Comparison of ENCODE assay signal across 11 cellular contexts in genomic region chr3:101852315-101852714, GRCh38. TPM values are rescaled to one million over a fixed set of nuclear protein-coding genes. Genes with fewer than 3 reads are reported as not detected.
DNase-seq lines count a peak whose midpoint lies in the region; ATAC-seq, FAIRE-seq and TF ChIP-seq lines count a peak whose summit lies in the region.
"Had no signal": no experiment of that assay in that cellular context is flagged by ENCODE, and none has a peak within 500 bp of the region (broad histone marks: within the 10 kb centered on the region; RNA-seq: fewer than 3 reads in every experiment).

No MANE protein-coding gene starts in this region.

- no peaks in the 10 kb centered on the region for H3K9me3 ChIP-seq in CD4-positive, alpha-beta memory T cell (ENCODE audit: control insufficient read depth in 1 of 2, low read length in 2 of 2)
- H3K9me3 ChIP-seq in PC-9 (ENCODE audit: insufficient read depth, low read depth), result no peaks in the 10 kb centered on the region
- H3K9me3 ChIP-seq in endothelial cell of umbilical vein (replicated peaks; ENCODE audit: control insufficient read depth, insufficient read depth, low read length), result no peaks in the 10 kb centered on the region

- dilution Hi-C loops in endothelial cell of umbilical vein (cut with MboI; ENCODE audit: extremely low pct_ligation_motif_present, low sequenced_read_pairs), result loop anchor here (25.0 kb wide), 1 partner anchor 310 kb away; no protein-coding TSS in a partner anchor

- H3K27ac ChIP-seq in CD4-positive, alpha-beta memory T cell (ENCODE audit: low read depth, low read length), result peak overlapping the region; percentile 99
- H3K27ac ChIP-seq in PC-9, result no peak overlapping the region
- no peak overlapping the region for H3K27ac ChIP-seq in endothelial cell of umbilical vein (ENCODE audit: insufficient read depth, low read depth, low read length)

- H2AFZ ChIP-seq in PC-9, result no peak overlapping the region
- no peak overlapping the region for H2AFZ ChIP-seq in endothelial cell of umbilical vein (ENCODE audit: low read depth, low read length)

- TF ChIP-seq CTCF in PC-9 (conservative IDR thresholded peaks at IDR 0.05) (no peak), endothelial cell of umbilical vein (IDR thresholded peaks at IDR 0.05; ENCODE audit: extremely low read depth in 1 of 2, insufficient read depth in 1 of 2, low read depth in 1 of 2, low read length in 2 of 2) (no peak), progenitor cell of endocrine pancreas (IDR thresholded peaks at IDR 0.05; ENCODE audit: unreplicated experiment) (no peak)

- peaks cover 34 to 77% (median 52%) of the 10 kb centered on the region in 4 donors for H3K4me1 Mint-ChIP-seq in CD4-positive, alpha-beta memory T cell
- peaks cover 45% of the 10 kb centered on the region for H3K4me1 Mint-ChIP-seq in progenitor cell of endocrine pancreas (ENCODE audit: low read depth)

- peak overlapping the region; percentile 97 to 100 (median 99) for H3K27ac Mint-ChIP-seq in CD4-positive, alpha-beta memory T cell
- H3K27ac Mint-ChIP-seq in progenitor cell of endocrine pancreas, result no peak overlapping the region

- ATAC-seq in GM18868 (IDR thresholded peaks at IDR 0.05; ENCODE audit: unreplicated experiment) (no peak), HG03135 (IDR thresholded peaks at IDR 0.05; ENCODE audit: unreplicated experiment) (no peak)
- ATAC-seq: HCT116 had no signal

- peaks cover 14% of the 10 kb centered on the region for H3F3A ChIP-seq in PC-9 (ENCODE audit: insufficient read depth, low read depth)

- H3K4me3 Mint-ChIP-seq in CD4-positive, alpha-beta memory T cell, result peak overlapping the region; percentile 93 to 100 (median 98)
- peak overlapping the region; percentile 96 for H3K4me3 Mint-ChIP-seq in progenitor cell of endocrine pancreas (ENCODE audit: low read depth)

- peaks cover 51 to 73% of the 10 kb centered on the region in 2 donors for H3K36me3 Mint-ChIP-seq in CD4-positive, alpha-beta memory T cell
- peaks cover 45% of the 10 kb centered on the region for H3K36me3 Mint-ChIP-seq in progenitor cell of endocrine pancreas (ENCODE audit: insufficient read depth)

- H4K20me1 ChIP-seq in PC-9 (ENCODE audit: insufficient read depth), result peaks cover 10% of the 10 kb centered on the region; the same call in 1 of the 2 replicates
- no peaks in the 10 kb centered on the region for H4K20me1 ChIP-seq in endothelial cell of umbilical vein (replicated peaks; ENCODE audit: control insufficient read depth, extremely low read depth, insufficient read depth, low read length)

- DNase-seq in CD4-positive, alpha-beta memory T cell, result no peak
- no peak for DNase-seq in PC-9
- no peak for DNase-seq in endothelial cell of umbilical vein (ENCODE audit: low read depth, low spot score)
- no peak for DNase-seq in progenitor cell of endocrine pancreas (ENCODE audit: low spot score, unreplicated experiment)
- DNase-seq in A172 (ENCODE audit: low spot score), result no peak
- DNase-seq in NCI-H1436 treated with DMSO at 0.1 percent for 48 hours (lab: John Stamatoyannopoulos, UW), result no peak
- DNase-seq: KG1; stimulated activated CD4-positive, alpha-beta T cell treated with anti-CD3 and anti-CD28 coated beads, Interleukin-2, amount 100 ng/mL, for 48 hours had no signal

- no peak for TF ChIP-seq POLR2A in endothelial cell of umbilical vein (IDR thresholded peaks at IDR 0.05; ENCODE audit: low read depth, low read length)

- peaks cover 0 to 4% (median 0%) of the 10 kb centered on the region in 8 donors for H3K9me3 Mint-ChIP-seq in CD4-positive, alpha-beta memory T cell
- H3K9me3 Mint-ChIP-seq in progenitor cell of endocrine pancreas (ENCODE audit: low read depth), result no peaks in the 10 kb centered on the region

- no peak for FAIRE-seq in endothelial cell of umbilical vein (lab: Jason Lieb, UNC)

- H3K4me2 ChIP-seq in PC-9 (peak overlapping the region; percentile 89; the same call in 1 of the 2 replicates), endothelial cell of umbilical vein (ENCODE audit: insufficient read depth, low read length) (peak overlapping the region; percentile 96)

- POLR2A ChIA-PET in CD4-positive, alpha-beta memory T cell (lab: Charles Lee; ENCODE audit: partially characterized antibody), result interaction anchor here (1.0 to 8.2 kb wide), 5 partner anchors 12 to 127 kb away, joined by 3 to 213 read pairs (median 5); partner anchors contain the start of gene CEP97
- POLR2A ChIA-PET in PC-9 (lab: Charles Lee; ENCODE audit: unreplicated experiment) (interaction anchor here (0.6 kb wide), 1 partner anchor 73 kb away, joined by 3 read pairs; no protein-coding TSS in a partner anchor), endothelial cell of umbilical vein (lab: Charles Lee) (interaction anchor here (1.1 to 2.0 kb wide), 3 partner anchors 15 to 373 kb away, joined by 3 to 7 read pairs (median 5); no protein-coding TSS in a partner anchor)

- CTCF ChIA-PET in CD4-positive, alpha-beta memory T cell (lab: Charles Lee; ENCODE audit: partially characterized antibody), result interaction anchor here (1.4 to 2.6 kb wide), 4 partner anchors 22 to 377 kb away, joined by 6 to 10 read pairs (median 8); no protein-coding TSS in a partner anchor
- CTCF ChIA-PET in PC-9 (lab: Charles Lee), result interaction anchor here (1.2 kb wide), 1 partner anchor 373 kb away, joined by 4 read pairs; no protein-coding TSS in a partner anchor
- CTCF ChIA-PET in endothelial cell of umbilical vein (lab: Charles Lee), result interaction anchor here (1.2 to 1.8 kb wide), 2 partner anchors 25 to 684 kb away, joined by 3 to 5 read pairs; no protein-coding TSS in a partner anchor

- H3K9me2 ChIP-seq in PC-9 (ENCODE audit: insufficient read depth), result peaks cover 4% of the 10 kb centered on the region; the same call in 1 of the 2 replicates

- no peaks in the 10 kb centered on the region for H3K27me3 Mint-ChIP-seq in CD4-positive, alpha-beta memory T cell
- H3K27me3 Mint-ChIP-seq in progenitor cell of endocrine pancreas, result no peaks in the 10 kb centered on the region

- H3K27me3 ChIP-seq in CD4-positive, alpha-beta memory T cell (ENCODE audit: insufficient read depth, low read length), result no peaks in the 10 kb centered on the region
- no peaks in the 10 kb centered on the region for H3K27me3 ChIP-seq in PC-9 (ENCODE audit: insufficient read depth, low read depth)
- H3K27me3 ChIP-seq in endothelial cell of umbilical vein (ENCODE audit: control insufficient read depth in 2 of 2, insufficient read depth in 2 of 2, low read length in 2 of 2), result no peaks in the 10 kb centered on the region

- H3K9ac ChIP-seq in endothelial cell of umbilical vein (replicated peaks; ENCODE audit: extremely low read depth, insufficient read depth, low read length), result no peak overlapping the region

- H3K4me1 ChIP-seq in CD4-positive, alpha-beta memory T cell (ENCODE audit: insufficient read depth, low read length), result peaks cover 50% of the 10 kb centered on the region
- peaks cover 24% of the 10 kb centered on the region for H3K4me1 ChIP-seq in PC-9 (replicated peaks; ENCODE audit: insufficient read depth)
- peaks cover 17% of the 10 kb centered on the region for H3K4me1 ChIP-seq in endothelial cell of umbilical vein (ENCODE audit: control insufficient read depth, extremely low read depth, insufficient read depth, low read length)

- no TSS peak for BruUV-seq in PC-9 (replicated peaks; lab: Mats Ljungman, UMichigan)
- no TSS peak for BruUV-seq in endothelial cell of umbilical vein (replicated peaks; lab: Mats Ljungman, UMichigan)

- intact Hi-C loops in CD4-positive, alpha-beta memory T cell (cut with micrococcal nuclease), result loop anchor here (5.0 kb wide), 1 partner anchor 205 kb away; no protein-coding TSS in a partner anchor
- intact Hi-C loops in PC-9 (cut with micrococcal nuclease; ENCODE audit: unreplicated experiment) (loop anchor here (5.0 kb wide), 1 partner anchor 225 kb away; no protein-coding TSS in a partner anchor), endothelial cell of umbilical vein (cut with micrococcal nuclease) (loop anchor here (5.0 kb wide), 2 partner anchors 155 to 240 kb away; no protein-coding TSS in a partner anchor)

- H3K36me3 ChIP-seq in CD4-positive, alpha-beta memory T cell (ENCODE audit: insufficient read depth, low read length), result peaks cover 54% of the 10 kb centered on the region
- H3K36me3 ChIP-seq in PC-9 (ENCODE audit: low read depth), result peaks cover 61% of the 10 kb centered on the region
- H3K36me3 ChIP-seq in endothelial cell of umbilical vein (ENCODE audit: control insufficient read depth in 2 of 2, extremely low read depth in 1 of 2, insufficient read depth in 2 of 2, low read length in 2 of 2), result peaks cover 29 to 37% of the 10 kb centered on the region in 2 experiments

- H3K9me1 ChIP-seq in endothelial cell of umbilical vein (replicated peaks; ENCODE audit: control insufficient read depth, extremely low read depth, insufficient read depth, low read length), result no peaks in the 10 kb centered on the region

- H3K4me3 ChIP-seq in CD4-positive, alpha-beta memory T cell (ENCODE audit: low read length in 2 of 2), result no peak overlapping the region
- peak overlapping the region; percentile 88; the same call in 1 of the 2 replicates for H3K4me3 ChIP-seq in PC-9
- peak overlapping the region in 1 of 3 experiments; percentile 99 for H3K4me3 ChIP-seq in endothelial cell of umbilical vein (replicated peaks in 1 of 3; ENCODE audit: insufficient read depth in 1 of 3, low read depth in 1 of 3, low read length in 3 of 3)

- peaks cover 34% of the 10 kb centered on the region for H3K79me2 ChIP-seq in PC-9 (ENCODE audit: low read depth)
- peaks cover 60% of the 10 kb centered on the region for H3K79me2 ChIP-seq in endothelial cell of umbilical vein (ENCODE audit: control insufficient read depth, insufficient read depth, low read length)

TF ChIP-seq in endothelial cell of umbilical vein, 7 proteins besides CTCF, POLR2A, EP300 and RAD21 (continues in another document):
- TF ChIP-seq JUN (IDR thresholded peaks at IDR 0.05; ENCODE audit: borderline replicate concordance, insufficient read depth, insufficient read length, low read depth) (no peak), GATA2 (IDR thresholded peaks at IDR 0.05; ENCODE audit: insufficient read depth, insufficient read length, low read depth, low read length) (no peak), POLR2AphosphoS5 (IDR thresholded peaks at IDR 0.05; ENCODE audit: insufficient read depth, low read depth, low read length) (no peak)

RNA-seq across cellular contexts. Expression of gene NFKBIZ, which starts 3.0 kb away (rescaled TPM):
- 10 to 100 TPM; 75.9 to 79.5 TPM for total RNA-seq in CD4-positive, alpha-beta memory T cell
- 10 to 100 TPM in 1 of 2 donors, 1 to 10 TPM in 1; 7.3 to 13.2 TPM for polyA plus RNA-seq in CD4-positive, alpha-beta memory T cell
- total RNA-seq in PC-9 (2021) (44.9 and 57.7 TPM in 2 replicates), endothelial cell of umbilical vein (27.4 and 28.9 TPM in 2 replicates), progenitor cell of endocrine pancreas (13.3 and 13.5 TPM in 2 replicates)
- polyA plus RNA-seq in endothelial cell of umbilical vein, result 16.7 and 17.5 TPM in 2 replicates
- 10.3 and 20.3 TPM in 2 replicates for polyA plus RNA-seq in endothelial cell of umbilical vein (2011; cell fraction: cytosol; rRNA removed)
- polyA plus RNA-seq in endothelial cell of umbilical vein (2011; cell fraction: nucleus; rRNA removed), result 182 and 220 TPM in 2 replicates
- 9.2 and 13.5 TPM in 2 replicates for polyA plus RNA-seq in endothelial cell of umbilical vein (2012)
- 87.4 and 102 TPM in 2 replicates for polyA minus RNA-seq in endothelial cell of umbilical vein
- polyA minus RNA-seq in endothelial cell of umbilical vein (2011; cell fraction: cytosol; rRNA and poly(A)+ RNA removed), result 14.0 TPM
- polyA minus RNA-seq in endothelial cell of umbilical vein (2011; cell fraction: nucleus; rRNA and poly(A)+ RNA removed), result 237 and 251 TPM in 2 replicates
- total RNA-seq in A172 (2014; rRNA removed; shearing (Covaris generic)), result 1.8 and 7.5 TPM in 2 replicates
